8 cellular contexts compared by ENCODE assay signal in genomic region chr2:216666461-216667233, GRCh38. TPM values are rescaled to one million over a fixed set of nuclear protein-coding genes. Genes with fewer than 3 reads are reported as not detected.
DNase-seq lines count a peak whose midpoint lies in the region; ATAC-seq and TF ChIP-seq lines count a peak whose summit lies in the region.

No MANE protein-coding gene starts in this region.

- 13 to 17% methylated on average over 9 of the region's 9 CpGs for WGBS in lung, 2 donors

- peak; percentile 98 for TF ChIP-seq CTCF in lung (IDR thresholded peaks at IDR 0.05; ENCODE audit: control extremely low read depth, extremely low read depth)

- DNase-seq in AG20443 (ENCODE audit: low spot score) (peak; percentile 76), NCI-H526 treated with DMSO at 0.1 percent for 48 hours (lab: John Stamatoyannopoulos, UW) (peak; percentile 48), lung (ENCODE audit: low spot score) (peak; percentile 68)
- peak; percentile 63 to 76 for DNase-seq in activated CD4-positive, alpha-beta T cell treated with anti-CD3 and anti-CD28 coated beads, Interleukin-2, amount 50 U/mL, for 48 hours
- DNase-seq in effector CD4-positive, alpha-beta T cell = peak; percentile 39
- DNase-seq in stimulated activated CD8-positive, alpha-beta memory T cell treated with anti-CD3 and anti-CD28 coated beads, Interleukin-2, amount 100 ng/mL, for 1 hour (ENCODE audit: low read depth in 2 of 2) = peak; percentile 37 to 42

- ATAC-seq in GM19025 (IDR thresholded peaks at IDR 0.05; ENCODE audit: low read depth, unreplicated experiment) = peak; percentile 68
- peak; percentile 61 for ATAC-seq in HG03442 (IDR thresholded peaks at IDR 0.05; ENCODE audit: unreplicated experiment)
- ATAC-seq in lung (ENCODE audit: insufficient read depth, low FRiP score) = peak; percentile 77

- peaks cover 0 to 8% of the 10 kb centered on the region in 2 donors for H3K4me1 ChIP-seq in lung (ENCODE audit: control insufficient read depth in 2 of 2, insufficient read depth in 2 of 2, low read length in 2 of 2)

- no peak overlapping the region for H3K27ac ChIP-seq in lung (ENCODE audit: low read depth in 1 of 2, low read length in 1 of 2)

- no peaks in the 10 kb centered on the region for H3K27me3 ChIP-seq in lung (ENCODE audit: control insufficient read depth, insufficient read depth)

- H3K4me3 ChIP-seq in lung = no peak overlapping the region

- no peaks in the 10 kb centered on the region for H3K9me3 ChIP-seq in lung (ENCODE audit: control insufficient read depth in 2 of 2, insufficient read depth in 1 of 2, low read length in 1 of 2)

- H3K36me3 ChIP-seq in lung (ENCODE audit: control insufficient read depth in 2 of 2, insufficient read depth in 2 of 2, low read length in 2 of 2) = no peaks in the 10 kb centered on the region

RNA-seq across cellular contexts. Expression of gene IGFBP5, which starts 28.7 kb away (rescaled TPM):
- 100 to 1,000 TPM; 139 to 196 TPM for total RNA-seq in lung
- 10 to 100 TPM; 22.2 to 34.4 TPM for polyA plus RNA-seq in lung

RNA-seq across cellular contexts. Expression of gene IGFBP2, which starts 33.4 kb away (rescaled TPM):
- 100 to 1,000 TPM in 1 of 2 donors, 10 to 100 TPM in 1; 75.9 to 104 TPM for total RNA-seq in lung
- 10 to 100 TPM; 50.5 to 86.4 TPM for polyA plus RNA-seq in lung
